In genomic region chr12:121769831-121770301, GRCh38 we compare ENCODE assay signal across 19 cellular contexts. TPM values are rescaled to one million over a fixed set of nuclear protein-coding genes. Genes with fewer than 3 reads are reported as not detected.
DNase-seq lines count a peak whose midpoint lies in the region; ATAC-seq and TF ChIP-seq lines count a peak whose summit lies in the region.
"Had no signal": no experiment of that assay in that cellular context is flagged by ENCODE, and none has a peak within 500 bp of the region (broad histone marks: within the 10 kb centered on the region; RNA-seq: fewer than 3 reads in every experiment).

No MANE protein-coding gene starts in this region.

- H3K27me3 ChIP-seq in WERI-Rb-1 (ENCODE audit: insufficient read depth, low read depth, severe bottlenecking) (no peaks in the 10 kb centered on the region), left ventricle myocardium inferior (ENCODE audit: low read depth) (no peaks in the 10 kb centered on the region)
- H3K27me3 ChIP-seq: brain microvascular endothelial cell, pancreas had no signal

- TF ChIP-seq CTCF in WERI-Rb-1 (IDR thresholded peaks at IDR 0.05; ENCODE audit: low read depth, low read length) (no peak), left ventricle myocardium inferior (IDR thresholded peaks at IDR 0.05; ENCODE audit: borderline replicate concordance) (no peak)

- intact Hi-C loops in Right ventricle myocardium inferior (cut with DNase I), result loop anchor here (2.0 kb wide), 1 partner anchor 61 kb away; no protein-coding TSS in a partner anchor
- intact Hi-C loops in cardiac septum (cut with DNase I), result no loop called here
- intact Hi-C loops in left ventricle myocardium inferior (cut with micrococcal nuclease), result loop anchor here (5.0 kb wide), 1 partner anchor 73 kb away; no protein-coding TSS in a partner anchor

- H3K27ac ChIP-seq in WERI-Rb-1 (peak overlapping the region; percentile 72), left ventricle myocardium inferior (replicated peaks) (peak overlapping the region; percentile 84)
- H3K27ac ChIP-seq: brain microvascular endothelial cell, pancreas, PC-9 had no signal

- peaks cover 90% of the 10 kb centered on the region for H3K4me1 ChIP-seq in left ventricle myocardium inferior
- H3K4me1 ChIP-seq: pancreas had no signal

- H3K9me3 ChIP-seq in WERI-Rb-1 (ENCODE audit: severe bottlenecking) (no peaks in the 10 kb centered on the region), left ventricle myocardium inferior (replicated peaks) (no peaks in the 10 kb centered on the region)
- H3K9me3 ChIP-seq: pancreas had no signal

- H3K4me3 ChIP-seq in WERI-Rb-1 (ENCODE audit: low read depth, low read length), result no peak overlapping the region
- no peak overlapping the region for H3K4me3 ChIP-seq in left ventricle myocardium inferior
- H3K4me3 ChIP-seq: pancreas, PC-9 had no signal

- peak; percentile 37 for ATAC-seq in Right ventricle myocardium inferior
- no peak for ATAC-seq in GM21367 (IDR thresholded peaks at IDR 0.05; ENCODE audit: unreplicated experiment)
- ATAC-seq in HG02763 (IDR thresholded peaks at IDR 0.05; ENCODE audit: unreplicated experiment), result no peak
- ATAC-seq: pancreas had no signal

- DNase-seq in Right ventricle myocardium inferior (ENCODE audit: missing footprints) (peak; percentile 75), cardiac septum (ENCODE audit: low spot score) (no peak), WERI-Rb-1 (peak; percentile 58), left ventricle myocardium inferior (peak; percentile 63), germinal center (ENCODE audit: low spot score) (no peak), SHP77 treated with DMSO at 0.1 percent for 48 hours (lab: John Stamatoyannopoulos, UW) (no peak)
- DNase-seq: activated B cell treated with CpG ODN at 0.5 μM for 24 hours; activated naive CD4-positive, alpha-beta T cell; brain microvascular endothelial cell; COR-L47; effector CD8-positive, alpha-beta T cell; NCI-H1436 treated with DMSO at 0.1 percent for 48 hours; NCI-H510A treated with DMSO at 0.1 percent for 48 hours; pancreas; PC-9; SW 1271; trophoblast cell had no signal

- H3K36me3 ChIP-seq in WERI-Rb-1 (peaks cover 44% of the 10 kb centered on the region), left ventricle myocardium inferior (no peaks in the 10 kb centered on the region)
- H3K36me3 ChIP-seq: brain microvascular endothelial cell, pancreas had no signal

RNA-seq across cellular contexts. Expression of gene RHOF, which starts 23.6 kb away (rescaled TPM):
- total RNA-seq in Right ventricle myocardium inferior, result 47.7 TPM
- total RNA-seq in cardiac septum, result 20.9 TPM
- total RNA-seq in left ventricle myocardium inferior, result 44.3 TPM

RNA-seq across cellular contexts. Expression of gene SETD1B, which starts 33.9 kb away (rescaled TPM):
- total RNA-seq in Right ventricle myocardium inferior (8.0 TPM), cardiac septum (13.0 TPM), left ventricle myocardium inferior (7.9 TPM)

RNA-seq across cellular contexts. Expression of gene TMEM120B, which starts 57.3 kb away (rescaled TPM):
- total RNA-seq in Right ventricle myocardium inferior, result 10.3 TPM
- total RNA-seq in cardiac septum, result 6.2 TPM
- total RNA-seq in left ventricle myocardium inferior, result 9.2 TPM

Comparison
In these comparisons a context has a peak if more than half of its experiments do, and no peak if none do; other contexts are left out.
1. DNase-seq: peak in Right ventricle myocardium inferior (single experiment), WERI-Rb-1 (single experiment) and left ventricle myocardium inferior (single experiment); none in cardiac septum (single experiment), germinal center (single experiment) and SHP77 treated with DMSO at 0.1 percent for 48 hours (single experiment).